ENCODE assay signal across 9 cellular contexts in genomic region chr10:22903694-22904093, GRCh38. TPM values are rescaled to one million over a fixed set of nuclear protein-coding genes. Genes with fewer than 3 reads are reported as not detected.
"Had no signal": no experiment of that assay in that cellular context is flagged by ENCODE, and none has a peak within 500 bp of the region (broad histone marks: within the 10 kb centered on the region; RNA-seq: fewer than 3 reads in every experiment).

No MANE protein-coding gene starts in this region.

- H3K4me3 ChIP-seq: GM12878 had no signal

- FAIRE-seq: G401.6, GM12878, GM12891, GM12892, GM18507, GM19239 had no signal

- DNase-seq: GDM1, GF-D8 had no signal

- ATAC-seq: GM12878 had no signal

RNA-seq across cellular contexts. Expression of gene ARMC3, which starts 24.2 kb away (rescaled TPM):
- total RNA-seq: G401 had no signal
